Comparison of ENCODE assay signal across 8 cellular contexts in genomic region chr2:64204006-64204632, GRCh38. TPM values are rescaled to one million over a fixed set of nuclear protein-coding genes. Genes with fewer than 3 reads are reported as not detected.
A peak's percentile ranks its signal among the peaks of the same experiment; 100 is the strongest.
DNase-seq lines count a peak whose midpoint lies in the region; ATAC-seq and TF ChIP-seq lines count a peak whose summit lies in the region.

No MANE protein-coding gene starts in this region.

- POLR2A ChIA-PET in AG04450 (lab: Yijun Ruan, JAX), result no interaction called here

- H3K4me1 ChIP-seq in mesodermal cell (ENCODE audit: control insufficient read depth, insufficient read depth, low read length, poor library complexity, severe bottlenecking), result peaks cover 22% of the 10 kb centered on the region
- H3K4me1 ChIP-seq in stomach smooth muscle (ENCODE audit: control insufficient read depth, insufficient read depth, low read length), result peaks cover 21% of the 10 kb centered on the region

- no peak for DNase-seq in AG04450 (ENCODE audit: low read depth, low spot score)
- DNase-seq in UCSD-AML1 (lab: John Stamatoyannopoulos, UW; ENCODE audit: unreplicated experiment), result peak; percentile 36
- DNase-seq in dorsolateral prefrontal cortex, result peak in 1 of 10 donors; percentile 51
- no peak for DNase-seq in OCI-M2 (lab: John Stamatoyannopoulos, UW; ENCODE audit: unreplicated experiment)

- CTCF ChIA-PET in AG04450 (lab: Charles Lee), result interaction anchor here (1.0 to 1.3 kb wide), 2 partner anchors 11 to 126 kb away, joined by 3 to 4 read pairs; no protein-coding TSS in a partner anchor

- H3K9me3 ChIP-seq in AG04450 (ENCODE audit: control insufficient read depth, insufficient read depth, low read length), result no peaks in the 10 kb centered on the region
- H3K9me3 ChIP-seq in mesodermal cell (ENCODE audit: control insufficient read depth, low read length), result no peaks in the 10 kb centered on the region
- H3K9me3 ChIP-seq in stomach smooth muscle (ENCODE audit: control insufficient read depth in 2 of 2, low read length in 2 of 2), result no peaks in the 10 kb centered on the region

- intact Hi-C loops in dorsolateral prefrontal cortex (cut with DNase I), result no loop called here

- ATAC-seq in GM19025 (IDR thresholded peaks at IDR 0.05; ENCODE audit: low read depth, unreplicated experiment) (peak; percentile 70), HG03139 (IDR thresholded peaks at IDR 0.05; ENCODE audit: unreplicated experiment) (peak; percentile 59)

- TF ChIP-seq CTCF in AG04450 (IDR thresholded peaks at IDR 0.05; ENCODE audit: low read depth, low read length) (no peak), dorsolateral prefrontal cortex (IDR thresholded peaks at IDR 0.05 in 54 of 56, conservative IDR thresholded peaks at IDR 0.05 in 2 of 56; ENCODE audit: low read depth in 1 of 56, partially characterized antibody in 56 of 56) (no peak)

- no peak overlapping the region for H3K4me3 ChIP-seq in AG04450 (ENCODE audit: low read depth, low read length)
- peak overlapping the region in 53 of 59 donors; percentile 2 to 60 (median 32) for H3K4me3 ChIP-seq in dorsolateral prefrontal cortex
- H3K4me3 ChIP-seq in mesodermal cell (ENCODE audit: extremely low read depth, insufficient read depth, low read length, poor library complexity, severe bottlenecking), result no peak overlapping the region
- H3K4me3 ChIP-seq in stomach smooth muscle (ENCODE audit: low read length in 2 of 2), result peak overlapping the region; percentile 37 to 60

- H3K27ac ChIP-seq in AG04450 (ENCODE audit: low read depth, low read length) (peak overlapping the region; percentile 84), dorsolateral prefrontal cortex (peak overlapping the region in 58 of 59 donors; percentile 2 to 90 (median 77)), mesodermal cell (ENCODE audit: low read depth, low read length, severe bottlenecking) (peak overlapping the region; percentile 78), stomach smooth muscle (ENCODE audit: low read length) (peak overlapping the region; percentile 95)

- WGBS in mesodermal cell (ENCODE audit: insufficient coverage in 2 of 2), 2 experiments, result 69 to 81% methylated on average over 11 of the region's 12 CpGs

- H3K27me3 ChIP-seq in AG04450 (ENCODE audit: control insufficient read depth, insufficient read depth, low read length) (peaks cover 3% of the 10 kb centered on the region), dorsolateral prefrontal cortex (no peaks in the 10 kb centered on the region), stomach smooth muscle (ENCODE audit: control insufficient read depth in 1 of 2, insufficient read depth in 2 of 2, low read length in 2 of 2) (no peaks in the 10 kb centered on the region)

- peak overlapping the region; percentile 65 to 80 for H3K9ac ChIP-seq in stomach smooth muscle (ENCODE audit: low read length in 2 of 2)

- H3K36me3 ChIP-seq in mesodermal cell (ENCODE audit: control insufficient read depth, insufficient read depth, low read length) (no peaks in the 10 kb centered on the region), stomach smooth muscle (ENCODE audit: control insufficient read depth in 2 of 2, insufficient read depth in 2 of 2, low read length in 2 of 2) (no peaks in the 10 kb centered on the region)

RNA-seq across cellular contexts. Expression of gene PELI1, which starts 59.9 kb away (rescaled TPM):
- 3.3 and 4.9 TPM in 2 replicates for polyA plus RNA-seq in AG04450 (2011; rRNA removed)
- polyA minus RNA-seq in AG04450 (2011; rRNA and poly(A)+ RNA removed), result 4.2 and 5.0 TPM in 2 replicates
- total RNA-seq in dorsolateral prefrontal cortex, result 10 to 100 TPM; 14.7 to 45.5 (median 26.9) TPM
- 46.5 TPM for polyA plus RNA-seq in mesodermal cell (2013, experiment 1 of 2)
- polyA plus RNA-seq in mesodermal cell (2013, experiment 2 of 2), result 43.7 TPM

Comparison
In these comparisons a context has a peak if more than half of its experiments do, and no peak if none do; other contexts are left out.
1. H3K4me3 ChIP-seq: peak in dorsolateral prefrontal cortex (53 of 59) and stomach smooth muscle (2 of 2); none in AG04450 (single experiment) and mesodermal cell (single experiment).
2. Peak in every context shown above with its lines, with median percentiles within 50 percentile points of each other: H3K27ac ChIP-seq.